ENCODE assay signal across 10 cellular contexts in the genomic region with DNA sequence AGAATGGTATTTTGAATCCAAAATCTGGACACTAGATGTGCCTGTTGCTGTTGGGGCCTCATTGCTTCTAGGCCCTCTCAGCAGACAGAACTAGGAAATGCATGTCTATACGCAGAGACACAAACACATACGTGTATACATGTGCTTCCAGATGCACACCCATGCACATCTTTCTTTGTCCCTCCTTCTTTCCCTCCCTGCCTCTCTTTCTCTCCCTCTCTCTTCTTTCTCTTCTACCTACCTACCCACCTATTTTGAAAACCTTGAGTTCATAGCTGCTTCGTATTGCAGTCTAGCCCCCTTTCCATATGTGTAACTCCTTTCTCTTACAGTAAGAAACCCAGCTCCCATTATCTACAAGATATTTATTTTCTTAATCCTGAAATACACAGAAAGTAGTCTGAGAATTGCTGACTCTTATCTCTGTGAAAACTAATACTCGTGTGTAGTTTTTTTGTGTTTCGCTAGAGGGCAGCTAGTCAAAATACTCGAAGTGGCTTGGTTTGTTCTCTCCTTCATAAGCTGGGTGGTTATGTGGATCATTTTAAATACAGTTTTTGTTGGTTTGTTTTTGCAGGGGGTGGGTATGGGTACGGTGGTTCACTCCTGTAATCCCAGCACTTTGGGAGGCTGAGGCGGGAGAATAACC. TPM values are rescaled to one million over a fixed set of nuclear protein-coding genes. Genes with fewer than 3 reads are reported as not detected.
A peak's percentile ranks its signal among the peaks of the same experiment; 100 is the strongest.
DNase-seq lines count a peak whose midpoint lies in the region; TF ChIP-seq lines count a peak whose summit lies in the region.
"Had no signal": no experiment of that assay in that cellular context is flagged by ENCODE, and none has a peak within 500 bp of the region (broad histone marks: within the 10 kb centered on the region; RNA-seq: fewer than 3 reads in every experiment).

No MANE protein-coding gene starts in this region.

- no peaks in the 10 kb centered on the region for H3K27me3 ChIP-seq in OCI-LY1 (ENCODE audit: insufficient read depth, low read length)
- no peaks in the 10 kb centered on the region for H3K27me3 ChIP-seq in osteoblast (ENCODE audit: insufficient read depth, low read length)
- H3K27me3 ChIP-seq: colonic mucosa had no signal

- DNase-seq in choroid plexus epithelial cell (ENCODE audit: low read depth) (peak; percentile 75), osteoblast (ENCODE audit: insufficient read length, low spot score, missing footprints) (no peak), nucleus accumbens (lab: John Stamatoyannopoulos, UW) (no peak), putamen (ENCODE audit: low spot score) (no peak), DMS153 treated with DMSO at 0.1 percent for 48 hours (lab: John Stamatoyannopoulos, UW; ENCODE audit: unreplicated experiment) (no peak)
- DNase-seq in activated CD4-positive, CD25-positive, alpha-beta regulatory T cell (lab: John Stamatoyannopoulos, UW), result no peak
- DNase-seq: colonic mucosa, NCI-H2107 had no signal

- H3F3A ChIP-seq in OCI-LY1 (ENCODE audit: insufficient read depth, low read length), result no peaks in the 10 kb centered on the region

- H3K79me2 ChIP-seq in OCI-LY1 (ENCODE audit: insufficient read depth, low read length) (no peaks in the 10 kb centered on the region), osteoblast (ENCODE audit: insufficient read depth, low read length) (no peaks in the 10 kb centered on the region)

- H3K27ac ChIP-seq in OCI-LY1 (ENCODE audit: low read depth, low read length, poor library complexity, severe bottlenecking), result no peak overlapping the region
- H3K27ac ChIP-seq in osteoblast (ENCODE audit: low read depth, low read length), result no peak overlapping the region
- H3K27ac ChIP-seq: colonic mucosa had no signal

- no peaks in the 10 kb centered on the region for H3K9me3 ChIP-seq in OCI-LY1 (ENCODE audit: low read length)
- no peaks in the 10 kb centered on the region for H3K9me3 ChIP-seq in osteoblast (ENCODE audit: low read depth, low read length)
- H3K9me3 ChIP-seq: colonic mucosa had no signal

- H3K4me1 ChIP-seq in OCI-LY1 (ENCODE audit: insufficient read depth, low read length, severe bottlenecking) (peaks cover 11% of the 10 kb centered on the region), osteoblast (ENCODE audit: insufficient read depth, low read length) (no peaks in the 10 kb centered on the region)
- H3K4me1 ChIP-seq: colonic mucosa had no signal

- H3K36me3 ChIP-seq in OCI-LY1 (ENCODE audit: insufficient read depth, low read length), result no peaks in the 10 kb centered on the region
- H3K36me3 ChIP-seq in osteoblast (ENCODE audit: insufficient read depth, low read length), result no peaks in the 10 kb centered on the region
- H3K36me3 ChIP-seq: colonic mucosa had no signal

- H3K4me3 ChIP-seq in OCI-LY1 (ENCODE audit: low read depth, low read length, poor library complexity, severe bottlenecking) (no peak overlapping the region), choroid plexus epithelial cell (ENCODE audit: low read depth, low read length) (no peak overlapping the region), osteoblast (ENCODE audit: insufficient read depth, low read length) (no peak overlapping the region)
- H3K4me3 ChIP-seq: colonic mucosa had no signal

- H2AFZ ChIP-seq in OCI-LY1 (ENCODE audit: low read length), result no peak overlapping the region
- H2AFZ ChIP-seq in osteoblast (ENCODE audit: low read length), result no peak overlapping the region

- peak; percentile 53 for TF ChIP-seq CTCF in GM12873 (IDR thresholded peaks at IDR 0.05; ENCODE audit: insufficient read depth, low read depth, low read length, missing control alignments)
- TF ChIP-seq CTCF in OCI-LY1 (IDR thresholded peaks at IDR 0.05; ENCODE audit: low read length), result peak; percentile 58
- TF ChIP-seq CTCF in choroid plexus epithelial cell (conservative IDR thresholded peaks at IDR 0.05; ENCODE audit: low read depth, low read length), result peak; percentile 61
- peak; percentile 32 for TF ChIP-seq CTCF in osteoblast (IDR thresholded peaks at IDR 0.05; ENCODE audit: extremely low read depth, low read depth, low read length)

- no peak overlapping the region for H3K4me2 ChIP-seq in OCI-LY1 (ENCODE audit: low read length)
- no peak overlapping the region for H3K4me2 ChIP-seq in osteoblast (ENCODE audit: insufficient read depth, low read length)

- no peaks in the 10 kb centered on the region for H4K20me1 ChIP-seq in OCI-LY1 (ENCODE audit: insufficient read depth, low read length)
- no peaks in the 10 kb centered on the region for H4K20me1 ChIP-seq in osteoblast (ENCODE audit: insufficient read depth, low read length)

- no peak overlapping the region for H3K9ac ChIP-seq in OCI-LY1 (ENCODE audit: low read length)

- H3K9me2 ChIP-seq in OCI-LY1 (ENCODE audit: low read depth, low read length), result no peaks in the 10 kb centered on the region

RNA-seq across cellular contexts. Expression of a gene that starts 18.5 kb away (rescaled TPM):
- 524 and 1,095 TPM in 2 replicates for total RNA-seq in osteoblast

RNA-seq across cellular contexts. Expression of a gene that starts 26.4 kb away (rescaled TPM):
- 1.2 and 1.4 TPM in 2 replicates for total RNA-seq in osteoblast
